17 cellular contexts compared by ENCODE assay signal in genomic region chr20:50893620-50894019, GRCh38. TPM values are rescaled to one million over a fixed set of nuclear protein-coding genes. Genes with fewer than 3 reads are reported as not detected.
DNase-seq lines count a peak whose midpoint lies in the region; ATAC-seq and TF ChIP-seq lines count a peak whose summit lies in the region.
"Had no signal": no experiment of that assay in that cellular context is flagged by ENCODE, and none has a peak within 500 bp of the region (broad histone marks: within the 10 kb centered on the region; RNA-seq: fewer than 3 reads in every experiment).

No MANE protein-coding gene starts in this region.

- no peaks in the 10 kb centered on the region for H4K20me1 ChIP-seq in Karpas-422 (ENCODE audit: insufficient read depth, low read depth, low read length)
- peaks cover 61% of the 10 kb centered on the region for H4K20me1 ChIP-seq in GM23338 (replicated peaks; ENCODE audit: insufficient read depth)

- H3F3A ChIP-seq in GM23338 (replicated peaks; ENCODE audit: low read depth), result peaks cover 23% of the 10 kb centered on the region; the same call in 1 of the 2 replicates

- H3K79me2 ChIP-seq in Karpas-422 (ENCODE audit: low read length) (0 out of 2 replicates have a peak, but pooled peaks cover 17% of the 10 kb centered on the region), GM23338 (replicated peaks; ENCODE audit: insufficient read depth) (peaks cover 66% of the 10 kb centered on the region)

- peak overlapping the region; percentile 68 for H3K27ac Mint-ChIP-seq in stimulated activated naive CD8-positive, alpha-beta T cell treated with anti-CD3 and anti-CD28 coated beads, Interleukin-15, Interleukin-2, amounts not matched to agents 100 ng/mL and 50 ng/mL, for 24 hours
- H3K27ac Mint-ChIP-seq in effector memory CD8-positive, alpha-beta T cell, result peak overlapping the region; percentile 12 to 55
- no peak overlapping the region for H3K27ac Mint-ChIP-seq in GM23338
- H3K27ac Mint-ChIP-seq: HFFc6 had no signal

- peaks cover 68% of the 10 kb centered on the region for H3K36me3 Mint-ChIP-seq in stimulated activated naive CD8-positive, alpha-beta T cell treated with anti-CD3 and anti-CD28 coated beads, Interleukin-15, Interleukin-2, amounts not matched to agents 100 ng/mL and 50 ng/mL, for 24 hours (ENCODE audit: low read depth)
- H3K36me3 Mint-ChIP-seq in effector memory CD8-positive, alpha-beta T cell (ENCODE audit: insufficient read depth), result peaks cover 71% of the 10 kb centered on the region
- peaks cover 94% of the 10 kb centered on the region for H3K36me3 Mint-ChIP-seq in GM23338 (ENCODE audit: low read depth)

- no peak overlapping the region for H3K4me3 Mint-ChIP-seq in stimulated activated naive CD8-positive, alpha-beta T cell treated with anti-CD3 and anti-CD28 coated beads, Interleukin-15, Interleukin-2, amounts not matched to agents 100 ng/mL and 50 ng/mL, for 24 hours
- H3K4me3 Mint-ChIP-seq in effector memory CD8-positive, alpha-beta T cell, result no peak overlapping the region
- no peak overlapping the region for H3K4me3 Mint-ChIP-seq in GM23338
- H3K4me3 Mint-ChIP-seq: CD4-positive, CD25-positive, alpha-beta regulatory T cell; HFFc6 had no signal

- no peak for ATAC-seq in stimulated activated naive CD8-positive, alpha-beta T cell treated with anti-CD3 and anti-CD28 coated beads, Interleukin-15, Interleukin-2, amounts not matched to agents 100 U/mL and 50 U/mL, for 24 hours
- ATAC-seq in effector memory CD8-positive, alpha-beta T cell (replicated peaks), result no peak
- no peak for ATAC-seq in GM23338
- ATAC-seq: PC-3 had no signal

- H3K4me3 ChIP-seq in Karpas-422 (ENCODE audit: low read length), result no peak overlapping the region
- no peak overlapping the region for H3K4me3 ChIP-seq in GM23338

- H3K27ac ChIP-seq in Karpas-422 (ENCODE audit: low read length) (peak overlapping the region; percentile 65), GM23338 (ENCODE audit: low read depth) (no peak overlapping the region)
- H3K27ac ChIP-seq: RWPE1 had no signal

- no peaks in the 10 kb centered on the region for H3K9me2 ChIP-seq in Karpas-422 (replicated peaks; ENCODE audit: insufficient read depth, low read length)
- H3K9me2 ChIP-seq in GM23338 (ENCODE audit: insufficient read depth), result no peaks in the 10 kb centered on the region

- H3K9me3 ChIP-seq in Karpas-422 (ENCODE audit: low read length), result no peaks in the 10 kb centered on the region

- H3K27me3 Mint-ChIP-seq in stimulated activated naive CD8-positive, alpha-beta T cell treated with anti-CD3 and anti-CD28 coated beads, Interleukin-15, Interleukin-2, amounts not matched to agents 100 ng/mL and 50 ng/mL, for 24 hours, result no peaks in the 10 kb centered on the region
- H3K27me3 Mint-ChIP-seq in effector memory CD8-positive, alpha-beta T cell, result no peaks in the 10 kb centered on the region
- peaks cover 14% of the 10 kb centered on the region for H3K27me3 Mint-ChIP-seq in GM23338 (ENCODE audit: insufficient read depth, low read depth, poor library complexity)
- H3K27me3 Mint-ChIP-seq: CD4-positive, CD25-positive, alpha-beta regulatory T cell had no signal

- H3K4me1 ChIP-seq in Karpas-422 (ENCODE audit: low read length) (peaks cover 44% of the 10 kb centered on the region), GM23338 (ENCODE audit: insufficient read depth) (no peaks in the 10 kb centered on the region; the same call in 1 of the 2 replicates)

- H3K9me3 Mint-ChIP-seq in stimulated activated naive CD8-positive, alpha-beta T cell treated with anti-CD3 and anti-CD28 coated beads, Interleukin-15, Interleukin-2, amounts not matched to agents 100 ng/mL and 50 ng/mL, for 24 hours, result no peaks in the 10 kb centered on the region
- no peaks in the 10 kb centered on the region for H3K9me3 Mint-ChIP-seq in effector memory CD8-positive, alpha-beta T cell
- no peaks in the 10 kb centered on the region for H3K9me3 Mint-ChIP-seq in GM23338
- H3K9me3 Mint-ChIP-seq: CD4-positive, CD25-positive, alpha-beta regulatory T cell; HFFc6 had no signal

- H3K4me2 ChIP-seq in Karpas-422 (ENCODE audit: low read depth, low read length, poor library complexity, severe bottlenecking), result no peak overlapping the region
- H3K4me2 ChIP-seq in GM23338, result no peak overlapping the region

- H3K4me1 Mint-ChIP-seq in stimulated activated naive CD8-positive, alpha-beta T cell treated with anti-CD3 and anti-CD28 coated beads, Interleukin-15, Interleukin-2, amounts not matched to agents 100 ng/mL and 50 ng/mL, for 24 hours (ENCODE audit: low read depth), result peaks cover 31% of the 10 kb centered on the region
- H3K4me1 Mint-ChIP-seq in effector memory CD8-positive, alpha-beta T cell (ENCODE audit: low read depth in 2 of 2), result peaks cover 14% of the 10 kb centered on the region in 2 donors
- peaks cover 6% of the 10 kb centered on the region; the same call in 1 of the 3 replicates for H3K4me1 Mint-ChIP-seq in GM23338

- H3K36me3 ChIP-seq in Karpas-422 (ENCODE audit: insufficient read depth, low read length) (peaks cover 55% of the 10 kb centered on the region), GM23338 (ENCODE audit: insufficient read depth) (peaks cover 64% of the 10 kb centered on the region)

- DNase-seq in stimulated activated naive CD8-positive, alpha-beta T cell treated with anti-CD3 and anti-CD28 coated beads, Interleukin-15, Interleukin-2, amounts not matched to agents 100 U/mL and 50 U/mL, for 24 hours, result no peak
- DNase-seq in Karpas-422 (no peak), AML-193 (lab: John Stamatoyannopoulos, UW) (no peak), GM23338 (ENCODE audit: low spot score) (no peak)
- no peak for DNase-seq in effector memory CD8-positive, alpha-beta T cell
- DNase-seq in stimulated activated CD4-positive, alpha-beta T cell treated with anti-CD3 and anti-CD28 coated beads, Interleukin-4, amount 100 ng/mL, for 4 hours, result no peak
- DNase-seq: ACHN; CD4-positive, CD25-positive, alpha-beta regulatory T cell; DMS79; HFFc6; NCI-H187; NCI-H2171; NCI-H446 treated with DMSO at 0.1 percent for 48 hours; NCI-H748 treated with DMSO at 0.1 percent for 48 hours; PC-3 had no signal

- H3K9ac ChIP-seq in Karpas-422 (ENCODE audit: low read length), result no peak overlapping the region

- TF ChIP-seq CTCF in GM23338 (conservative IDR thresholded peaks at IDR 0.05; ENCODE audit: low read depth in 2 of 2), result no peak

- H2AFZ ChIP-seq in Karpas-422 (ENCODE audit: low read length) (no peak overlapping the region), GM23338 (no peak overlapping the region)

- no peaks in the 10 kb centered on the region for H3K27me3 ChIP-seq in Karpas-422 (ENCODE audit: low read length)
- no peaks in the 10 kb centered on the region for H3K27me3 ChIP-seq in GM23338 (ENCODE audit: insufficient read depth)

TF ChIP-seq in GM23338, 12 proteins besides CTCF, POLR2A, EP300 and RAD21 (continues in another document):
- TF ChIP-seq EZH2 (IDR thresholded peaks at IDR 0.05; ENCODE audit: low read depth, unreplicated experiment) (no peak), ZNF331 (CRISPR knock-in tag; IDR thresholded peaks at IDR 0.05; ENCODE audit: low read depth) (no peak), CREB1 (CRISPR knock-in tag; IDR thresholded peaks at IDR 0.05; ENCODE audit: low read depth) (no peak), ZNF114 (CRISPR knock-in tag; IDR thresholded peaks at IDR 0.05) (no peak), STAT1 (IDR thresholded peaks at IDR 0.05; ENCODE audit: unreplicated experiment) (no peak), JUNB (IDR thresholded peaks at IDR 0.05; ENCODE audit: unreplicated experiment) (no peak), EZH2phosphoT487 (IDR thresholded peaks at IDR 0.05; ENCODE audit: unreplicated experiment) (no peak), REST (IDR thresholded peaks at IDR 0.05; ENCODE audit: unreplicated experiment) (no peak)
- TF ChIP-seq, protein P1, sequence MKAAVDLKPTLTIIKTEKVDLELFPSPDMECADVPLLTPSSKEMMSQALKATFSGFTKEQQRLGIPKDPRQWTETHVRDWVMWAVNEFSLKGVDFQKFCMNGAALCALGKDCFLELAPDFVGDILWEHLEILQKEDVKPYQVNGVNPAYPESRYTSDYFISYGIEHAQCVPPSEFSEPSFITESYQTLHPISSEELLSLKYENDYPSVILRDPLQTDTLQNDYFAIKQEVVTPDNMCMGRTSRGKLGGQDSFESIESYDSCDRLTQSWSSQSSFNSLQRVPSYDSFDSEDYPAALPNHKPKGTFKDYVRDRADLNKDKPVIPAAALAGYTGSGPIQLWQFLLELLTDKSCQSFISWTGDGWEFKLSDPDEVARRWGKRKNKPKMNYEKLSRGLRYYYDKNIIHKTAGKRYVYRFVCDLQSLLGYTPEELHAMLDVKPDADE (IDR thresholded peaks at IDR 0.05), result no peak

RNA-seq across cellular contexts. Expression of gene ADNP, which starts 37.6 kb away (rescaled TPM):
- 40.1 and 55.5 TPM in 2 replicates for total RNA-seq in Karpas-422 (2014; rRNA removed; shearing (Covaris generic); ENCODE audit: low replicate concordance)
- 95.0 and 98.0 TPM in 2 replicates for total RNA-seq in GM23338 (2014; rRNA removed; shearing (Covaris generic))
- 83.9 and 106 TPM in 2 replicates for polyA plus RNA-seq in GM23338 (2016; fragmentation: Nextera tagmentation; extraction: Ambion mirVana)
